In the genomic region with DNA sequence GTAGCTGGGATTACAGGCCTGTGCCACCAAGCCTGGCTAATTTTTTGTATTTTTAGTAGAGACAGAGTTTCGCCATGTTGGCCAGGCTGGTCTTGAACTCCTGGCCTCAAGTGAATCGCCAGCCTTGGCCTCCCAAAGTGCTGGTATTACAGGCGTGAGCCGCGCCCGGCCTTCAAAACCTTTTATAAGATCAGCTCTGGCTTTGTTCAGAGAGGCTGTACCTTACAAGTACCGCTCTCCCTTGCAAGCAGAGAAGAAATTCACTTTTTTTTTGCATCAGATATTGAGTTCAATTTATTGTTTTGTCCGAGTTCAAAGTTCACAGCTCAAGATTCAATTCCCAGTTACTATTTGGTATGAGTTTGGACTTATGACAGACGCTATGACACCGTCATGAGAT, we compare ENCODE assay signal across 9 cellular contexts. TPM values are rescaled to one million over a fixed set of nuclear protein-coding genes. Genes with fewer than 3 reads are reported as not detected.
DNase-seq lines count a peak whose midpoint lies in the region; ATAC-seq and TF ChIP-seq lines count a peak whose summit lies in the region.
"Had no signal": no experiment of that assay in that cellular context is flagged by ENCODE, and none has a peak within 500 bp of the region (broad histone marks: within the 10 kb centered on the region; RNA-seq: fewer than 3 reads in every experiment).

No MANE protein-coding gene starts in this region.

- H3K9me3 ChIP-seq in T-helper 17 cell (ENCODE audit: control insufficient read depth, low read length, poor library complexity, severe bottlenecking) (no peaks in the 10 kb centered on the region), lower lobe of right lung (no peaks in the 10 kb centered on the region)
- H3K9me3 ChIP-seq: thyroid gland had no signal

- H3K27ac Mint-ChIP-seq in T-helper 17 cell, result peak overlapping the region; percentile 91
- H3K27ac Mint-ChIP-seq in stimulated activated effector memory CD8-positive, alpha-beta T cell treated with anti-CD3 and anti-CD28 coated beads, Interleukin-12 subunit alpha, Interleukin-12 subunit beta, amount 100 ng/mL, for 72 hours, result peak overlapping the region; percentile 92

- H3K4me3 ChIP-seq in lower lobe of right lung, result peak overlapping the region; percentile 92

- intact Hi-C loops in lower lobe of right lung (cut with DNase I), result no loop called here

- peaks cover 33% of the 10 kb centered on the region for H3K4me1 Mint-ChIP-seq in activated T-cell treated with anti-CD3 and anti-CD28 coated beads, Interleukin-2, amount 50 U/mL, for 4 hours (ENCODE audit: low read depth)
- peaks cover 27% of the 10 kb centered on the region for H3K4me1 Mint-ChIP-seq in T-helper 17 cell
- peaks cover 37% of the 10 kb centered on the region for H3K4me1 Mint-ChIP-seq in stimulated activated effector memory CD8-positive, alpha-beta T cell treated with anti-CD3 and anti-CD28 coated beads, Interleukin-12 subunit alpha, Interleukin-12 subunit beta, amount 100 ng/mL, for 72 hours

- H3K4me1 ChIP-seq in lower lobe of right lung, result peaks cover 20% of the 10 kb centered on the region

- no peak for DNase-seq in activated T-cell treated with anti-CD3 and anti-CD28 coated beads, Interleukin-2, amount 50 U/mL, for 4 hours
- DNase-seq in activated T-cell treated with anti-CD3 and anti-CD28 coated beads, Interleukin-2, amount 50 U/mL, for 48 hours, result no peak
- DNase-seq in T-helper 17 cell, result no peak
- no peak for DNase-seq in lower lobe of right lung
- no peak for DNase-seq in stimulated activated effector memory CD8-positive, alpha-beta T cell treated with anti-CD3 and anti-CD28 coated beads, Interleukin-12 subunit alpha, Interleukin-12 subunit beta, amount 100 ng/mL, for 72 hours (ENCODE audit: low spot score in 2 of 2)
- no peak for DNase-seq in caudate nucleus (lab: John Stamatoyannopoulos, UW)
- no peak for DNase-seq in activated CD8-positive, alpha-beta memory T cell treated with anti-CD3 and anti-CD28 coated beads for 24 hours

- no peaks in the 10 kb centered on the region for H3K9me3 Mint-ChIP-seq in activated T-cell treated with anti-CD3 and anti-CD28 coated beads, Interleukin-2, amount 50 U/mL, for 4 hours
- no peaks in the 10 kb centered on the region for H3K9me3 Mint-ChIP-seq in stimulated activated effector memory CD8-positive, alpha-beta T cell treated with anti-CD3 and anti-CD28 coated beads, Interleukin-12 subunit alpha, Interleukin-12 subunit beta, amount 100 ng/mL, for 72 hours

- H3K27me3 Mint-ChIP-seq in activated T-cell treated with anti-CD3 and anti-CD28 coated beads, Interleukin-2, amount 50 U/mL, for 4 hours (ENCODE audit: low read depth), result no peaks in the 10 kb centered on the region
- no peaks in the 10 kb centered on the region for H3K27me3 Mint-ChIP-seq in T-helper 17 cell

- H3K36me3 Mint-ChIP-seq in activated T-cell treated with anti-CD3 and anti-CD28 coated beads, Interleukin-2, amount 50 U/mL, for 4 hours (ENCODE audit: insufficient read depth), result no peaks in the 10 kb centered on the region
- H3K36me3 Mint-ChIP-seq in T-helper 17 cell (ENCODE audit: low read depth), result peaks cover 3% of the 10 kb centered on the region
- H3K36me3 Mint-ChIP-seq in stimulated activated effector memory CD8-positive, alpha-beta T cell treated with anti-CD3 and anti-CD28 coated beads, Interleukin-12 subunit alpha, Interleukin-12 subunit beta, amount 100 ng/mL, for 72 hours, result no peaks in the 10 kb centered on the region

- H3K27me3 ChIP-seq in lower lobe of right lung (ENCODE audit: low read depth), result no peaks in the 10 kb centered on the region
- H3K27me3 ChIP-seq: thyroid gland had no signal

- H3K27ac ChIP-seq in lower lobe of right lung (peak overlapping the region; percentile 89), caudate nucleus (ENCODE audit: low read depth, low read length) (no peak overlapping the region)

- no peaks in the 10 kb centered on the region for H3K36me3 ChIP-seq in lower lobe of right lung
- H3K36me3 ChIP-seq: thyroid gland had no signal

- ATAC-seq in activated T-cell treated with anti-CD3 and anti-CD28 coated beads, Interleukin-2, amount 50 U/mL, for 4 hours, result no peak
- no peak for ATAC-seq in T-helper 17 cell
- ATAC-seq in lower lobe of right lung, result no peak
- no peak for ATAC-seq in stimulated activated effector memory CD8-positive, alpha-beta T cell treated with anti-CD3 and anti-CD28 coated beads, Interleukin-12 subunit alpha, Interleukin-12 subunit beta, amount 100 ng/mL, for 72 hours
- no peak for ATAC-seq in activated CD4-positive, CD25-positive, alpha-beta regulatory T cell treated with anti-CD3 and anti-CD28 coated beads, Interleukin-2, amount 50 U/mL, for 24 hours

- no peak for TF ChIP-seq CTCF in lower lobe of right lung (IDR thresholded peaks at IDR 0.05)

- H3K4me3 Mint-ChIP-seq in activated T-cell treated with anti-CD3 and anti-CD28 coated beads, Interleukin-2, amount 50 U/mL, for 4 hours, result peak overlapping the region; percentile 95
- peak overlapping the region; percentile 36 for H3K4me3 Mint-ChIP-seq in T-helper 17 cell
- H3K4me3 Mint-ChIP-seq in stimulated activated effector memory CD8-positive, alpha-beta T cell treated with anti-CD3 and anti-CD28 coated beads, Interleukin-12 subunit alpha, Interleukin-12 subunit beta, amount 100 ng/mL, for 72 hours, result peak overlapping the region; percentile 92

RNA-seq across cellular contexts. Expression of a gene that starts 1.9 kb away (rescaled TPM):
- total RNA-seq in activated T-cell treated with anti-CD3 and anti-CD28 coated beads, Interleukin-2, amount 50 U/mL, for 4 hours, result 1 to 10 TPM in 1 of 3 donors, under 1 TPM in 2; 0.78 to 1.1 (median 0.79) TPM
- total RNA-seq in T-helper 17 cell (1 to 10 TPM; 6.5 to 6.7 TPM), lower lobe of right lung (24.0 TPM)

Comparison
In these comparisons a context has a peak if more than half of its experiments do, and no peak if none do; other contexts are left out.
1. H3K4me3 Mint-ChIP-seq: peak in every context shown above with its lines; median percentile 95 in activated T-cell treated with anti-CD3 and anti-CD28 coated beads, Interleukin-2, amount 50 U/mL, for 4 hours; 92 in stimulated activated effector memory CD8-positive, alpha-beta T cell treated with anti-CD3 and anti-CD28 coated beads, Interleukin-12 subunit alpha, Interleukin-12 subunit beta, amount 100 ng/mL, for 72 hours; 36 in T-helper 17 cell.